ENCODE assay signal across 18 cellular contexts in genomic region chr11:96323643-96323985, GRCh38.
"Had no signal": no experiment of that assay in that cellular context is flagged by ENCODE, and none has a peak within 500 bp of the region (broad histone marks: within the 10 kb centered on the region; RNA-seq: fewer than 3 reads in every experiment).

No MANE protein-coding gene starts in this region.

- H3K27me3 ChIP-seq: breast epithelium, heart right ventricle, suprapubic skin had no signal

- H3K4me1 ChIP-seq: prostate gland had no signal

- H3K4me3 Mint-ChIP-seq: activated CD8-positive, alpha-beta T cell treated with anti-CD3 and anti-CD28 coated beads for 36 hours; activated T-cell treated with anti-CD3 and anti-CD28 coated beads, Interleukin-2, amount 50 U/mL, for 72 hours; natural killer cell treated with Interleukin-12 subunit alpha and Interleukin-12 subunit beta and Interleukin-15 and Interleukin-18, amount 100 ng/mL, for 72 hours; stimulated activated naive CD8-positive, alpha-beta T cell treated with anti-CD3 and anti-CD28 coated beads, Interleukin-15, Interleukin-2, amounts not matched to agents 100 ng/mL and 50 ng/mL, for 24 hours; T-helper 1 cell treated with Interleukin-12 subunit alpha and Interleukin-12 subunit beta and Interleukin-4 antibody, amounts not matched to agents 30 μg/mL and 1 μg/mL, for 36 hours had no signal

- H3K27ac ChIP-seq: heart right ventricle, prostate gland, suprapubic skin had no signal

- H3K9me3 ChIP-seq: breast epithelium, heart right ventricle, mucosa of descending colon, prostate gland, suprapubic skin had no signal

- H3K36me3 Mint-ChIP-seq: natural killer cell treated with Interleukin-12 subunit alpha and Interleukin-12 subunit beta and Interleukin-15 and Interleukin-18, amount 100 ng/mL, for 72 hours had no signal

- H3K27me3 Mint-ChIP-seq: activated CD8-positive, alpha-beta T cell treated with anti-CD3 and anti-CD28 coated beads for 36 hours; natural killer cell treated with Interleukin-12 subunit alpha and Interleukin-12 subunit beta and Interleukin-15 and Interleukin-18, amount 100 ng/mL, for 72 hours; stimulated activated naive CD8-positive, alpha-beta T cell treated with anti-CD3 and anti-CD28 coated beads, Interleukin-15, Interleukin-2, amounts not matched to agents 100 ng/mL and 50 ng/mL, for 24 hours had no signal

- H3K36me3 ChIP-seq: breast epithelium, heart right ventricle, prostate gland, suprapubic skin had no signal

- ATAC-seq: activated CD8-positive, alpha-beta T cell treated with anti-CD3 and anti-CD28 coated beads for 36 hours; activated T-cell treated with anti-CD3 and anti-CD28 coated beads, Interleukin-2, amount 50 U/mL, for 72 hours; heart right ventricle; left colon; mucosa of descending colon; natural killer cell treated with Interleukin-12 subunit alpha and Interleukin-12 subunit beta and Interleukin-15 and Interleukin-18, amount 100 ng/mL, for 72 hours; right cardiac atrium had no signal

- H3K9me3 Mint-ChIP-seq: activated CD8-positive, alpha-beta T cell treated with anti-CD3 and anti-CD28 coated beads for 36 hours; activated T-cell treated with anti-CD3 and anti-CD28 coated beads, Interleukin-2, amount 50 U/mL, for 72 hours; natural killer cell treated with Interleukin-12 subunit alpha and Interleukin-12 subunit beta and Interleukin-15 and Interleukin-18, amount 100 ng/mL, for 72 hours; stimulated activated naive CD8-positive, alpha-beta T cell treated with anti-CD3 and anti-CD28 coated beads, Interleukin-15, Interleukin-2, amounts not matched to agents 100 ng/mL and 50 ng/mL, for 24 hours; T-helper 1 cell treated with Interleukin-12 subunit alpha and Interleukin-12 subunit beta and Interleukin-4 antibody, amounts not matched to agents 30 μg/mL and 1 μg/mL, for 36 hours had no signal

- H3K4me3 ChIP-seq: breast epithelium, heart right ventricle, mucosa of descending colon, prostate gland, suprapubic skin had no signal

- H3K27ac Mint-ChIP-seq: activated CD8-positive, alpha-beta T cell treated with anti-CD3 and anti-CD28 coated beads for 36 hours; stimulated activated naive CD8-positive, alpha-beta T cell treated with anti-CD3 and anti-CD28 coated beads, Interleukin-15, Interleukin-2, amounts not matched to agents 100 ng/mL and 50 ng/mL, for 24 hours; T-helper 1 cell treated with Interleukin-12 subunit alpha and Interleukin-12 subunit beta and Interleukin-4 antibody, amounts not matched to agents 30 μg/mL and 1 μg/mL, for 36 hours had no signal

- DNase-seq: activated CD4-positive, alpha-beta T cell treated with anti-CD3 and anti-CD28 coated beads for 48 hours; activated CD8-positive, alpha-beta T cell treated with anti-CD3 and anti-CD28 coated beads for 36 hours; activated naive CD4-positive, alpha-beta T cell; activated T-cell treated with anti-CD3 and anti-CD28 coated beads, Interleukin-2, amount 50 U/mL, for 72 hours; anterior cingulate cortex; dermis blood vessel endothelial cell; foreskin melanocyte; heart right ventricle; left colon; mucosa of descending colon; nucleus accumbens; right cardiac atrium had no signal
